ENCODE assay signal across 9 cellular contexts in genomic region chr7:1555813-1556540, GRCh38. TPM values are rescaled to one million over a fixed set of nuclear protein-coding genes. Genes with fewer than 3 reads are reported as not detected.
DNase-seq lines count a peak whose midpoint lies in the region; ATAC-seq, FAIRE-seq and TF ChIP-seq lines count a peak whose summit lies in the region.
"Had no signal": no experiment of that assay in that cellular context is flagged by ENCODE, and none has a peak within 500 bp of the region (broad histone marks: within the 10 kb centered on the region; RNA-seq: fewer than 3 reads in every experiment).

TMEM184A (minus strand) TSS chr7:1556205; CDS start chr7:1555484, 721 bp downstream.

- H3K27ac ChIP-seq in kidney (ENCODE audit: low read depth in 2 of 2, low read length in 2 of 2), result peak within 1 kb of the TSS; percentile 88 to 89

- TF ChIP-seq CTCF in BJ (IDR thresholded peaks at IDR 0.05; ENCODE audit: insufficient read depth, low read depth, low read length), result peak; percentile 43
- TF ChIP-seq CTCF in HFFc6 (IDR thresholded peaks at IDR 0.05), result peak; percentile 63
- peak; percentile 76 for TF ChIP-seq CTCF in kidney (IDR thresholded peaks at IDR 0.05; ENCODE audit: borderline replicate concordance, extremely low read depth, insufficient read depth)

- H3K36me3 Mint-ChIP-seq in HFFc6 (ENCODE audit: low read depth), result no peaks in the 10 kb centered on the region
- H3K36me3 Mint-ChIP-seq in activated naive CD8-positive, alpha-beta T cell treated with anti-CD3 and anti-CD28 coated beads, Interleukin-2, amount 10 ng/mL, durations not matched to agents 7 days and 5 days, result no peaks in the 10 kb centered on the region

- no peaks in the 10 kb centered on the region for H3K9me3 ChIP-seq in kidney (ENCODE audit: control insufficient read depth in 1 of 2, low read length in 2 of 2)

- peak within 1 kb of the TSS; percentile 66 for H3K27ac Mint-ChIP-seq in HFFc6
- no peak within 1 kb of the TSS for H3K27ac Mint-ChIP-seq in activated naive CD8-positive, alpha-beta T cell treated with anti-CD3 and anti-CD28 coated beads, Interleukin-2, amount 10 ng/mL, durations not matched to agents 7 days and 5 days

- no peaks in the 10 kb centered on the region for H3K27me3 ChIP-seq in BJ (ENCODE audit: control insufficient read depth, insufficient read depth, low read length)

- peak within 1 kb of the TSS in 1 of 2 donors; percentile 55 for H3K9ac ChIP-seq in kidney (ENCODE audit: low read length in 2 of 2)

- POLR2A ChIA-PET in BJ (lab: Charles Lee), result no interaction called here
- POLR2A ChIA-PET in activated naive CD8-positive, alpha-beta T cell treated with anti-CD3 and anti-CD28 coated beads, Interleukin-2, amount 10 ng/mL, durations not matched to agents 7 days and 5 days (lab: Charles Lee), result interaction anchor here (0.8 kb wide), 1 partner anchor 51 kb away, joined by 3 read pairs; no protein-coding TSS in a partner anchor

- peaks cover 11 to 17% of the 10 kb centered on the region in 2 donors for H3K4me1 ChIP-seq in kidney (ENCODE audit: control insufficient read depth in 1 of 2, insufficient read depth in 1 of 2, low read depth in 1 of 2, low read length in 2 of 2)

- DNase-seq in BJ (ENCODE audit: low read depth) (no peak), HFFc6 (no peak), NCI-H82 (lab: John Stamatoyannopoulos, UW) (peak; percentile 89), kidney (peak; percentile 93)
- DNase-seq in activated naive CD8-positive, alpha-beta T cell treated with anti-CD3 and anti-CD28 coated beads, Interleukin-2, amount 10 ng/mL, durations not matched to agents 7 days and 5 days, result peak; percentile 53
- DNase-seq in stimulated activated naive CD4-positive, alpha-beta T cell (lab: John Stamatoyannopoulos, UW), result peak; percentile 19 to 55 (median 43)

- H3K4me3 ChIP-seq in BJ (ENCODE audit: low read depth, low read length) (no peak within 1 kb of the TSS; the same call in 1 of the 2 replicates), kidney (ENCODE audit: low read length in 2 of 2) (peak within 1 kb of the TSS; percentile 19 to 46)

- H3K4me3 Mint-ChIP-seq in HFFc6, result peak within 1 kb of the TSS; percentile 47
- H3K4me3 Mint-ChIP-seq in activated naive CD8-positive, alpha-beta T cell treated with anti-CD3 and anti-CD28 coated beads, Interleukin-2, amount 10 ng/mL, durations not matched to agents 7 days and 5 days, result no peak within 1 kb of the TSS

- CTCF ChIA-PET in BJ (lab: Yijun Ruan, JAX), result interaction anchor here (1.0 to 1.3 kb wide), 3 partner anchors 15 to 82 kb away, joined by 3 to 5 read pairs (median 3); no protein-coding TSS in a partner anchor

- intact Hi-C loops in kidney (cut with DNase I), result no loop called here

- H3K36me3 ChIP-seq in BJ (ENCODE audit: control insufficient read depth, insufficient read depth, low read length) (no peaks in the 10 kb centered on the region), kidney (ENCODE audit: control insufficient read depth in 1 of 2, insufficient read depth in 2 of 2, low read length in 2 of 2) (no peaks in the 10 kb centered on the region)

- no peaks in the 10 kb centered on the region for H3K9me3 Mint-ChIP-seq in HFFc6
- H3K9me3 Mint-ChIP-seq in activated naive CD8-positive, alpha-beta T cell treated with anti-CD3 and anti-CD28 coated beads, Interleukin-2, amount 10 ng/mL, durations not matched to agents 7 days and 5 days, result no peaks in the 10 kb centered on the region

- H3K4me1 Mint-ChIP-seq in HFFc6 (ENCODE audit: low read depth), result peaks cover 14% of the 10 kb centered on the region
- H3K4me1 Mint-ChIP-seq in activated naive CD8-positive, alpha-beta T cell treated with anti-CD3 and anti-CD28 coated beads, Interleukin-2, amount 10 ng/mL, durations not matched to agents 7 days and 5 days, result no peaks in the 10 kb centered on the region

- H3K27me3 Mint-ChIP-seq in HFFc6 (ENCODE audit: insufficient read depth), result no peaks in the 10 kb centered on the region; the same call in none of the 2 replicates
- H3K27me3 Mint-ChIP-seq in activated naive CD8-positive, alpha-beta T cell treated with anti-CD3 and anti-CD28 coated beads, Interleukin-2, amount 10 ng/mL, durations not matched to agents 7 days and 5 days, result no peaks in the 10 kb centered on the region

- FAIRE-seq in kidney (lab: Jason Lieb, UNC), result no peak
- FAIRE-seq: endometrium had no signal

- peak; percentile 67 for ATAC-seq in activated naive CD8-positive, alpha-beta T cell treated with anti-CD3 and anti-CD28 coated beads, Interleukin-2, amount 10 ng/mL, durations not matched to agents 7 days and 5 days (ENCODE audit: low read depth)
- ATAC-seq in HG03135 (IDR thresholded peaks at IDR 0.05; ENCODE audit: unreplicated experiment) (no peak), HG03039 (IDR thresholded peaks at IDR 0.05; ENCODE audit: unreplicated experiment) (no peak)

RNA-seq across cellular contexts. Expression of gene TMEM184A, which starts in this region (rescaled TPM):
- polyA plus RNA-seq in BJ (2011; rRNA removed), result 0.38 and 1.3 TPM in 2 replicates
- 0.31 and 0.71 TPM in 2 replicates for polyA minus RNA-seq in BJ (2011; rRNA and poly(A)+ RNA removed)
- total RNA-seq in HFFc6 (2021; fragmentation: NEBNext Ultra II Directional; extraction: Animal tissue kit (Norgen Biotek cat#: 25700)), result 1 to 10 TPM in 5 of 6 experiments, under 1 TPM in 1; 0.79 to 2.0 (median 1.5) TPM
- not detected for total RNA-seq in activated naive CD8-positive, alpha-beta T cell treated with anti-CD3 and anti-CD28 coated beads, Interleukin-2, amount 10 ng/mL, durations not matched to agents 7 days and 5 days
- total RNA-seq in kidney, result 11.0 TPM
- 6.8 TPM for polyA plus RNA-seq in kidney (ENCODE audit: insufficient read depth, low read depth, low replicate concordance)

Comparison
In these comparisons a context has a peak if more than half of its experiments do, and no peak if none do; other contexts are left out.
1. Peak in DNase-seq and ATAC-seq in activated naive CD8-positive, alpha-beta T cell treated with anti-CD3 and anti-CD28 coated beads, Interleukin-2, amount 10 ng/mL, durations not matched to agents 7 days and 5 days; RNA of the gene not detected or under 1 TPM.
2. DNase-seq: peak in NCI-H82 (single experiment), kidney (single experiment) and stimulated activated naive CD4-positive, alpha-beta T cell (6 of 6); none in BJ (single experiment) and HFFc6 (single experiment).
3. Peak in every context shown above with its lines, with median percentiles within 50 percentile points of each other: CTCF ChIP-seq.